In genomic region chr9:129264388-129264787, GRCh38 we compare ENCODE assay signal across 14 cellular contexts.
DNase-seq lines count a peak whose midpoint lies in the region; TF ChIP-seq lines count a peak whose summit lies in the region.
"Had no signal": no experiment of that assay in that cellular context is flagged by ENCODE, and none has a peak within 500 bp of the region (broad histone marks: within the 10 kb centered on the region; RNA-seq: fewer than 3 reads in every experiment).

No MANE protein-coding gene starts in this region.

- no CpG with 5 or more reads among the region's 5 CpGs for WGBS in endodermal cell (ENCODE audit: insufficient coverage in 1 of 2, insufficient read length in 1 of 2), 2 experiments

- no peak overlapping the region for H3K4me3 Mint-ChIP-seq in endodermal cell
- H3K4me3 Mint-ChIP-seq: CD14-positive monocyte; CD8-positive, alpha-beta T cell; IgD-negative memory B cell had no signal

- H3K27ac ChIP-seq in endodermal cell (ENCODE audit: low read depth, low read length): no peak overlapping the region

- no peaks in the 10 kb centered on the region for H3K4me1 ChIP-seq in endodermal cell (ENCODE audit: control insufficient read depth, insufficient read depth, low read length)
- no peaks in the 10 kb centered on the region for H3K4me1 ChIP-seq in HAP-1

- H3K27ac Mint-ChIP-seq in endodermal cell: no peak overlapping the region
- H3K27ac Mint-ChIP-seq: CD14-positive monocyte; CD8-positive, alpha-beta T cell had no signal

- H3K36me3 Mint-ChIP-seq in endodermal cell (ENCODE audit: low read depth): no peaks in the 10 kb centered on the region
- H3K36me3 Mint-ChIP-seq: CD14-positive monocyte; CD8-positive, alpha-beta T cell had no signal

- H3K27me3 ChIP-seq in endodermal cell (ENCODE audit: control insufficient read depth, insufficient read depth, low read length, poor library complexity, severe bottlenecking) (peaks cover 10% of the 10 kb centered on the region), HAP-1 (ENCODE audit: low read depth) (no peaks in the 10 kb centered on the region; the same call in 1 of the 2 replicates)

- no peak for TF ChIP-seq CTCF in endodermal cell (conservative IDR thresholded peaks at IDR 0.05)

- H3K9me3 ChIP-seq in endodermal cell (ENCODE audit: control insufficient read depth, low read length): no peaks in the 10 kb centered on the region
- no peaks in the 10 kb centered on the region for H3K9me3 ChIP-seq in HAP-1

- DNase-seq in SKM-1 treated with dmso at 0.1 percent for 144 hours (lab: John Stamatoyannopoulos, UW; ENCODE audit: unreplicated experiment): peak; percentile 11
- no peak for DNase-seq in SKM-1 (lab: John Stamatoyannopoulos, UW; ENCODE audit: unreplicated experiment)
- DNase-seq in RPMI8226: peak; percentile 57
- DNase-seq in endodermal cell: peak; percentile 46
- no peak for DNase-seq in HAP-1 (ENCODE audit: low spot score in 2 of 2)
- no peak for DNase-seq in stimulated activated CD4-positive, alpha-beta T cell treated with anti-CD3 and anti-CD28 coated beads, Interleukin-4, amount 100 ng/mL, for 4 hours
- DNase-seq in A172 (ENCODE audit: low spot score): no peak
- DNase-seq: CD8-positive, alpha-beta T cell; COR-L47; DMS153; DND-41; GDM1 had no signal

- peaks cover 33% of the 10 kb centered on the region for H3K27me3 Mint-ChIP-seq in endodermal cell (ENCODE audit: insufficient read depth)

- peaks cover 1% of the 10 kb centered on the region for H3K4me1 Mint-ChIP-seq in endodermal cell

- no peaks in the 10 kb centered on the region for H3K9me3 Mint-ChIP-seq in endodermal cell
- H3K9me3 Mint-ChIP-seq: CD14-positive monocyte; CD8-positive, alpha-beta T cell had no signal

- H3K4me3 ChIP-seq in endodermal cell (ENCODE audit: low read length) (no peak overlapping the region), HAP-1 (no peak overlapping the region)

- in situ Hi-C loops in HAP-1 (cut with MboI; ENCODE audit: low sequenced_read_pairs): no loop called here

- H3K36me3 ChIP-seq in endodermal cell (ENCODE audit: control insufficient read depth, insufficient read depth, low read length) (no peaks in the 10 kb centered on the region), HAP-1 (replicated peaks) (no peaks in the 10 kb centered on the region)

- H3K9ac ChIP-seq in endodermal cell (ENCODE audit: extremely low read depth, low read length, poor library complexity, severe bottlenecking): no peak overlapping the region

Comparison
In these comparisons a context has a peak if more than half of its experiments do, and no peak if none do; other contexts are left out.
1. DNase-seq: peak in SKM-1 treated with dmso at 0.1 percent for 144 hours (single experiment), RPMI8226 (single experiment) and endodermal cell (single experiment); none in SKM-1 (single experiment), HAP-1 (0 of 2), stimulated activated CD4-positive, alpha-beta T cell treated with anti-CD3 and anti-CD28 coated beads, Interleukin-4, amount 100 ng/mL, for 4 hours (0 of 2) and A172 (single experiment).